ENCODE assay signal across 17 cellular contexts in the genomic region with DNA sequence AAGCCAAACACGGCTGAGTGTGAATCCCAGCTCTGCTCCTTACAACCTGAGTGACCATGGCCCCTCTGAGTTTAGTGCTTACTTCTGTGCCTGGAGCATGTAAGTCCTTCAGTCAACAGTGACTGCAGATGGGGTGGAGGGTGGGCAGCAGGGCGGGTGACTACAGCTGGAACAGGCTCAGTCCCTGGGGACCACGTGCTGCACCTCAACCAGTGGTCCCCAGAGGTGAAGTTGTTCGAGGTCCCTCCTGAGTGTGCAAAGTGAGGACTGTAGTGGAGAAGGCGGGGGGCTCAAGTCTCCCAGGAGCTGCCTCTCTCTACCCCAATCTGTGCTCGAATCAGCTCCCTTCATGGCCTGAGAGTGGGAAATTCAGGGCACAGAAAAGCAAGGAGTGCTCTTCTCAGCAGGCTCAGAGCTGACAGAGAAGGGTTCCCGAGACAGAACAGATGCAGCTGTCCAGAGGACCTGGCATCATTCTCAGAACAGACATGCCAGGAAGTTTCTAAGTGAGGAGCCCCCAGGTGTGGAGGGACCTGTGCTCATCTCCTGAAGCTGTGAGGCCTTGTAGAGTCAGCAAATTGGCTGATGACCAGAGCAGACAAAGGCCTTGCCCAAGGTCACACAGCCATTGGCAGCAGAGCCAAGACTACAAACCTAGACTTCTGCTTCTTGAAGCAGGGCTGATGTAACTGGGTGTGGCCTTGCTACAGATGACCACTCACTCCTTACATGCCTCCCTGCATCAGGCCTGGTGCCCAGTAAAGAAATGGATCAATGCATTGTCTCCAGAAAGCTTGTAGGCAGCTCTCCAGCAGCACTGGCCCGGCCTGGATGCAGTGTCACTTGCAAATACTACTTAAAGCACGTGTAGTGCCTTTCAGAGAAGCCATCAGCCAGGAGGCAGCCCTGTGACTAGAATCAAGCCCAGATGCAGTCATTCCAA.
A peak's percentile ranks its signal among the peaks of the same experiment; 100 is the strongest.
DNase-seq lines count a peak whose midpoint lies in the region; ATAC-seq and TF ChIP-seq lines count a peak whose summit lies in the region.
"Had no signal": no experiment of that assay in that cellular context is flagged by ENCODE, and none has a peak within 500 bp of the region (broad histone marks: within the 10 kb centered on the region; RNA-seq: fewer than 3 reads in every experiment).

No MANE protein-coding gene starts in this region.

- H3K4me3 ChIP-seq in heart left ventricle (no peak overlapping the region), prostate gland (no peak overlapping the region)
- H3K4me3 ChIP-seq: GM23338, stomach had no signal

- H3K9me3 ChIP-seq in heart left ventricle (peaks cover 0 to 3% (median 0%) of the 10 kb centered on the region in 12 donors), prostate gland (no peaks in the 10 kb centered on the region)
- H3K9me3 ChIP-seq: stomach had no signal

- peak in 1 of 5 donors; percentile 22 for DNase-seq in heart left ventricle
- no peak for DNase-seq in Right ventricle myocardium inferior (ENCODE audit: missing footprints)
- peak; percentile 4 for DNase-seq in amniotic epithelial cell (ENCODE audit: low read depth)
- DNase-seq in left ventricle myocardium superior, result no peak
- no peak for DNase-seq in GM10266 (ENCODE audit: extremely low spot score)
- DNase-seq in prostate gland (ENCODE audit: low spot score), result no peak
- no peak for DNase-seq in AG08396 (ENCODE audit: low spot score)
- DNase-seq: activated CD4-positive, alpha-beta T cell treated with anti-CD3 and anti-CD28 coated beads for 36 hours; glutamatergic neuron; immature natural killer cell; mammary epithelial cell; naive thymus-derived CD8-positive, alpha-beta T cell; NCI-H1417 treated with DMSO at 0.1 percent for 48 hours; SIG-M5; stomach had no signal

- WGBS in heart left ventricle, 4 donors, result 78 to 84% (median 82%) methylated on average over 9 of the region's 9 CpGs
- 81% methylated on average over 9 of the region's 9 CpGs for WGBS in prostate gland

- H3K36me3 ChIP-seq in heart left ventricle (peaks cover 0 to 4% (median 0%) of the 10 kb centered on the region in 9 donors), prostate gland (no peaks in the 10 kb centered on the region)
- H3K36me3 ChIP-seq: stomach had no signal

- H3K27ac ChIP-seq in heart left ventricle (peak overlapping the region in 1 of 12 donors; percentile 32), prostate gland (no peak overlapping the region)
- H3K27ac ChIP-seq: stomach had no signal

- no peak for TF ChIP-seq CTCF in heart left ventricle (IDR thresholded peaks at IDR 0.05)
- no peak for TF ChIP-seq CTCF in GM10266 (IDR thresholded peaks at IDR 0.05; ENCODE audit: control insufficient read depth, insufficient read depth, low read depth, missing control alignments)
- TF ChIP-seq CTCF in prostate gland (IDR thresholded peaks at IDR 0.05), result no peak

- H3K4me1 ChIP-seq in heart left ventricle (peaks cover 0 to 7% (median 0%) of the 10 kb centered on the region in 12 donors), prostate gland (replicated peaks) (no peaks in the 10 kb centered on the region)
- H3K4me1 ChIP-seq: stomach had no signal

- peak in 3 of 4 donors; percentile 12 to 38 (median 37) for ATAC-seq in heart left ventricle
- no peak for ATAC-seq in Right ventricle myocardium inferior
- ATAC-seq in left ventricle myocardium superior, result peak; percentile 39
- no peak for ATAC-seq in HG03097 (IDR thresholded peaks at IDR 0.05; ENCODE audit: low FRiP score, unreplicated experiment)
- ATAC-seq: activated CD4-positive, alpha-beta T cell treated with anti-CD3 and anti-CD28 coated beads for 36 hours; GM23338; naive thymus-derived CD8-positive, alpha-beta T cell had no signal

- intact Hi-C loops in heart left ventricle (cut with DNase I) (no loop called here), Right ventricle myocardium inferior (cut with DNase I) (no loop called here), left ventricle myocardium superior (cut with micrococcal nuclease) (no loop called here), prostate gland (cut with DNase I) (no loop called here)

- no peak for TF ChIP-seq POLR2A in heart left ventricle (IDR thresholded peaks at IDR 0.05)
- no peak for TF ChIP-seq POLR2A in prostate gland (IDR thresholded peaks at IDR 0.05)

- H3K27me3 ChIP-seq in heart left ventricle (no peaks in the 10 kb centered on the region), prostate gland (replicated peaks; ENCODE audit: insufficient read depth) (no peaks in the 10 kb centered on the region)
- H3K27me3 ChIP-seq: stomach had no signal

Comparison
In these comparisons a context has a peak if more than half of its experiments do, and no peak if none do; other contexts are left out.
1. ATAC-seq: peak in heart left ventricle (3 of 4) and left ventricle myocardium superior (single experiment); none in Right ventricle myocardium inferior (single experiment) and HG03097 (single experiment).